ENCODE assay signal across 23 cellular contexts in genomic region chr11:20415432-20415831, GRCh38. TPM values are rescaled to one million over a fixed set of nuclear protein-coding genes. Genes with fewer than 3 reads are reported as not detected.
DNase-seq lines count a peak whose midpoint lies in the region; ATAC-seq and TF ChIP-seq lines count a peak whose summit lies in the region.
"Had no signal": no experiment of that assay in that cellular context is flagged by ENCODE, and none has a peak within 500 bp of the region (broad histone marks: within the 10 kb centered on the region; RNA-seq: fewer than 3 reads in every experiment).

No MANE protein-coding gene starts in this region.

- DNase-seq in activated CD4-positive, alpha-beta T cell treated with anti-CD3 and anti-CD28 coated beads for 36 hours, result no peak
- no peak for DNase-seq in activated CD4-positive, alpha-beta T cell treated with anti-CD3 and anti-CD28 coated beads for 1 hour
- no peak for DNase-seq in right cardiac atrium
- DNase-seq in A673 (ENCODE audit: low spot score), result no peak
- DNase-seq in foreskin fibroblast, result no peak
- DNase-seq: DMS79, Karpas-422, NCI-H1436, NCI-H2029, NCI-H345, NCI-H526, PC-9, SIG-M5 had no signal

- H3K9me3 ChIP-seq in right cardiac atrium (ENCODE audit: control insufficient read depth, low read length) (no peaks in the 10 kb centered on the region), A673 (ENCODE audit: low read depth, low read length, poor library complexity, severe bottlenecking) (no peaks in the 10 kb centered on the region)

- no TSS peak for BruUV-seq in A673 (replicated peaks; lab: Mats Ljungman, UMichigan)

- no peak for TF ChIP-seq CTCF in A673 (conservative IDR thresholded peaks at IDR 0.05; ENCODE audit: low read depth, low read length)
- TF ChIP-seq CTCF in foreskin fibroblast (IDR thresholded peaks at IDR 0.05; ENCODE audit: low read depth, low read length), result no peak

- no peak overlapping the region for H3K4me3 Mint-ChIP-seq in activated CD4-positive, alpha-beta T cell treated with anti-CD3 and anti-CD28 coated beads for 36 hours
- H3K4me3 Mint-ChIP-seq: CD14-positive monocyte, GM23338 had no signal

- H3K4me1 Mint-ChIP-seq in activated CD4-positive, alpha-beta T cell treated with anti-CD3 and anti-CD28 coated beads for 36 hours, result peaks cover 22% of the 10 kb centered on the region
- H3K4me1 Mint-ChIP-seq: GM23338 had no signal

- intact Hi-C loops in activated CD4-positive, alpha-beta T cell treated with anti-CD3 and anti-CD28 coated beads for 36 hours (cut with DNase I, micrococcal nuclease), result no loop called here
- intact Hi-C loops in right cardiac atrium (cut with DNase I) (no loop called here), A673 (cut with micrococcal nuclease; ENCODE audit: unreplicated experiment) (no loop called here)

- peaks cover 61% of the 10 kb centered on the region for H3K36me3 Mint-ChIP-seq in activated CD4-positive, alpha-beta T cell treated with anti-CD3 and anti-CD28 coated beads for 36 hours (ENCODE audit: low read depth)

- H3K27ac Mint-ChIP-seq in activated CD4-positive, alpha-beta T cell treated with anti-CD3 and anti-CD28 coated beads for 36 hours, result no peak overlapping the region
- H3K27ac Mint-ChIP-seq: CD14-positive monocyte, GM23338, IgD-negative memory B cell had no signal

- H3K27ac ChIP-seq in right cardiac atrium (ENCODE audit: low read length), result no peak overlapping the region
- no peak overlapping the region for H3K27ac ChIP-seq in A673 (ENCODE audit: low read depth, low read length, poor library complexity, severe bottlenecking)
- H3K27ac ChIP-seq: 22Rv1, PC-9, RWPE1 had no signal

- H3K4me3 ChIP-seq in right cardiac atrium (ENCODE audit: low read length) (no peak overlapping the region), A673 (ENCODE audit: low read depth, low read length, poor library complexity, severe bottlenecking) (no peak overlapping the region), foreskin fibroblast (ENCODE audit: low read depth in 1 of 2, low read length in 2 of 2) (no peak overlapping the region)
- H3K4me3 ChIP-seq: GM23338, PC-9 had no signal

- H3K4me1 ChIP-seq in right cardiac atrium (ENCODE audit: control insufficient read depth, insufficient read depth, low read length) (no peaks in the 10 kb centered on the region), A673 (ENCODE audit: insufficient read depth, low read length, poor library complexity, severe bottlenecking) (no peaks in the 10 kb centered on the region)

- H3K27me3 ChIP-seq in right cardiac atrium (ENCODE audit: control insufficient read depth, insufficient read depth) (no peaks in the 10 kb centered on the region), A673 (replicated peaks; ENCODE audit: insufficient read depth, low read depth, low read length, poor library complexity) (no peaks in the 10 kb centered on the region)

- no peaks in the 10 kb centered on the region for H3K9me3 Mint-ChIP-seq in activated CD4-positive, alpha-beta T cell treated with anti-CD3 and anti-CD28 coated beads for 36 hours (ENCODE audit: low read depth)
- H3K9me3 Mint-ChIP-seq: GM23338, IgD-negative memory B cell had no signal

- peak; percentile 33 for ATAC-seq in activated CD4-positive, alpha-beta T cell treated with anti-CD3 and anti-CD28 coated beads for 36 hours
- ATAC-seq in GM18502 (IDR thresholded peaks at IDR 0.05; ENCODE audit: poor library complexity, unreplicated experiment) (peak; percentile 55), HG02763 (IDR thresholded peaks at IDR 0.05; ENCODE audit: unreplicated experiment) (peak; percentile 63), esophagus mucosa (peak; percentile 51), right cardiac atrium (no peak)
- ATAC-seq: GM23338, HCT116, SK-N-SH treated with all-trans-retinoic acid at 6 μM for 48 hours had no signal

- POLR2A ChIA-PET in activated CD4-positive, alpha-beta T cell treated with anti-CD3 and anti-CD28 coated beads for 36 hours (lab: Charles Lee), result interaction anchor here (0.5 kb wide), 1 partner anchor 17 kb away, joined by 4 read pairs; no protein-coding TSS in a partner anchor
- POLR2A ChIA-PET in A673 (lab: Charles Lee; ENCODE audit: low non-redundant PET), result no interaction called here

- peaks cover 4% of the 10 kb centered on the region for H3K36me3 ChIP-seq in A673 (ENCODE audit: insufficient read depth, low read length, poor library complexity, severe bottlenecking)

- CTCF ChIA-PET in activated CD4-positive, alpha-beta T cell treated with anti-CD3 and anti-CD28 coated beads for 36 hours (lab: Charles Lee), result interaction anchor here (0.6 kb wide), 1 partner anchor 1404 kb away, joined by 3 read pairs; no protein-coding TSS in a partner anchor
- CTCF ChIA-PET in A673 (lab: Charles Lee), result no interaction called here

- no peaks in the 10 kb centered on the region for H3K27me3 Mint-ChIP-seq in activated CD4-positive, alpha-beta T cell treated with anti-CD3 and anti-CD28 coated beads for 36 hours
- H3K27me3 Mint-ChIP-seq: IgD-negative memory B cell had no signal

RNA-seq across cellular contexts. Expression of gene PRMT3, which starts 27.9 kb away (rescaled TPM):
- total RNA-seq in activated CD4-positive, alpha-beta T cell treated with anti-CD3 and anti-CD28 coated beads for 36 hours, result 10 to 100 TPM; 36.5 to 39.0 TPM
- total RNA-seq in esophagus mucosa, result 16.7 TPM
- total RNA-seq in right cardiac atrium, result 10 to 100 TPM; 12.3 to 16.3 (median 13.3) TPM
- 9.8 TPM for polyA plus RNA-seq in right cardiac atrium
- 26.4 and 26.7 TPM in 2 replicates for total RNA-seq in A673 (2021)

RNA-seq across cellular contexts. Expression of gene HTATIP2, which starts 51.9 kb away (rescaled TPM):
- 10 to 100 TPM; 41.4 to 60.4 TPM for total RNA-seq in activated CD4-positive, alpha-beta T cell treated with anti-CD3 and anti-CD28 coated beads for 36 hours
- 39.5 TPM for total RNA-seq in esophagus mucosa
- total RNA-seq in right cardiac atrium, result 10 to 100 TPM; 12.7 to 22.0 (median 17.2) TPM
- 18.4 TPM for polyA plus RNA-seq in right cardiac atrium
- 42.8 and 51.6 TPM in 2 replicates for total RNA-seq in A673 (2021)

Comparison
In these comparisons a context has a peak if more than half of its experiments do, and no peak if none do; other contexts are left out.
1. ATAC-seq: peak in activated CD4-positive, alpha-beta T cell treated with anti-CD3 and anti-CD28 coated beads for 36 hours (single experiment), GM18502 (single experiment), HG02763 (single experiment) and esophagus mucosa (single experiment); none in right cardiac atrium (0 of 2).